ENCODE assay signal across 2 cellular contexts in the genomic region with DNA sequence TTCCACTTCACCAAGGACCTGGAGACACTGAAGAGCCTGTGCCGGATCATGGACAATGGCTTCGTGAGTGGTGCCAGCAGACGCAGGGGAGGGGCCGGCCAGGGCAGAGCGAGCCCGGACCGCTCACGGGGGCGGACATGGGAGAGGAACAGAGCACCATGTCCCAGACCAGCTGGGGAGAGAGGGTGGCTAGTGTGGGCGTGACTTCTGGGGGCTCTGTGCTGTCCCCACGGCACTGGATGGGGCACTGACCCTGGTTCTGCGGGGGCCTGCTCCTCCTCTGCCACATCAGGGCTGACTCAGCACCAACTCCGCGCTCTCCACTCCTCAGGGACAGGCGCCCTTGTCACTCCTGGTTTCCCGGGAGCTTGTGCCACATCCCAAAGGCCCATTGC.
A peak's percentile ranks its signal among the peaks of the same experiment; 100 is the strongest.
TF ChIP-seq lines count a peak whose summit lies in the region.

No MANE protein-coding gene starts in this region.

TF ChIP-seq in SK-N-SH, 30 proteins besides CTCF, POLR2A, EP300 and RAD21:
- no peak for TF ChIP-seq RFX5 (IDR thresholded peaks at IDR 0.05; ENCODE audit: low read length)
- TF ChIP-seq YY1 (IDR thresholded peaks at IDR 0.05; ENCODE audit: low read depth) = no peak
- TF ChIP-seq, protein P1, sequence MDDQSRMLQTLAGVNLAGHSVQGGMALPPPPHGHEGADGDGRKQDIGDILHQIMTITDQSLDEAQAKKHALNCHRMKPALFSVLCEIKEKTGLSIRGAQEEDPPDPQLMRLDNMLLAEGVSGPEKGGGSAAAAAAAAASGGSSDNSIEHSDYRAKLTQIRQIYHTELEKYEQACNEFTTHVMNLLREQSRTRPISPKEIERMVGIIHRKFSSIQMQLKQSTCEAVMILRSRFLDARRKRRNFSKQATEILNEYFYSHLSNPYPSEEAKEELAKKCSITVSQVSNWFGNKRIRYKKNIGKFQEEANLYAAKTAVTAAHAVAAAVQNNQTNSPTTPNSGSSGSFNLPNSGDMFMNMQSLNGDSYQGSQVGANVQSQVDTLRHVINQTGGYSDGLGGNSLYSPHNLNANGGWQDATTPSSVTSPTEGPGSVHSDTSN (IDR thresholded peaks at IDR 0.05) = peak; percentile 29; the same call in 1 of the 2 replicates
- TF ChIP-seq NRF1 (IDR thresholded peaks at IDR 0.05; ENCODE audit: low read depth, low read length) = no peak
- TF ChIP-seq POLR2AphosphoS5 (IDR thresholded peaks at IDR 0.05; ENCODE audit: low read depth, low read length) = no peak; the same call in none of the 2 replicates

TF ChIP-seq in HepG2, 621 proteins besides CTCF, POLR2A, EP300 and RAD21:
- TF ChIP-seq AGO2 (optimal IDR thresholded peaks at IDR 0.05; ENCODE audit: low read depth, low read length) = peak; percentile 51
- no peak for TF ChIP-seq ZNF614 (CRISPR knock-in tag; IDR thresholded peaks at IDR 0.05; ENCODE audit: borderline replicate concordance)
- TF ChIP-seq POLR2G (IDR thresholded peaks at IDR 0.05; ENCODE audit: low read depth, low read length) = peak; percentile 16; the same call in 1 of the 2 replicates
- TF ChIP-seq ZHX1 (CRISPR knock-in tag; IDR thresholded peaks at IDR 0.05; ENCODE audit: low read depth) = no peak; the same call in 1 of the 2 replicates
- no peak for TF ChIP-seq ZNF34 (CRISPR knock-in tag; IDR thresholded peaks at IDR 0.05; ENCODE audit: borderline replicate concordance)
- peak; percentile 32 for TF ChIP-seq RBFOX2 (IDR thresholded peaks at IDR 0.05; ENCODE audit: low read depth, low read length)
- TF ChIP-seq, protein P2, sequence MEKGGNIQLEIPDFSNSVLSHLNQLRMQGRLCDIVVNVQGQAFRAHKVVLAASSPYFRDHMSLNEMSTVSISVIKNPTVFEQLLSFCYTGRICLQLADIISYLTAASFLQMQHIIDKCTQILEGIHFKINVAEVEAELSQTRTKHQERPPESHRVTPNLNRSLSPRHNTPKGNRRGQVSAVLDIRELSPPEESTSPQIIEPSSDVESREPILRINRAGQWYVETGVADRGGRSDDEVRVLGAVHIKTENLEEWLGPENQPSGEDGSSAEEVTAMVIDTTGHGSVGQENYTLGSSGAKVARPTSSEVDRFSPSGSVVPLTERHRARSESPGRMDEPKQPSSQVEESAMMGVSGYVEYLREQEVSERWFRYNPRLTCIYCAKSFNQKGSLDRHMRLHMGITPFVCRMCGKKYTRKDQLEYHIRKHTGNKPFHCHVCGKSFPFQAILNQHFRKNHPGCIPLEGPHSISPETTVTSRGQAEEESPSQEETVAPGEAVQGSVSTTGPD (CRISPR knock-in tag; IDR thresholded peaks at IDR 0.05) = no peak
- TF ChIP-seq MEF2D (CRISPR knock-in tag; IDR thresholded peaks at IDR 0.05) = no peak
